In genomic region chr3:40887012-40887411, GRCh38 we compare ENCODE assay signal across 18 cellular contexts.
DNase-seq lines count a peak whose midpoint lies in the region; ATAC-seq, FAIRE-seq and TF ChIP-seq lines count a peak whose summit lies in the region.
"Had no signal": no experiment of that assay in that cellular context is flagged by ENCODE, and none has a peak within 500 bp of the region (broad histone marks: within the 10 kb centered on the region; RNA-seq: fewer than 3 reads in every experiment).

No MANE protein-coding gene starts in this region.

- H3K4me1 ChIP-seq in SJCRH30 (peaks cover 7% of the 10 kb centered on the region), small intestine (ENCODE audit: control insufficient read depth in 2 of 2, insufficient read depth in 1 of 2, low read depth in 1 of 2, low read length in 1 of 2) (no peaks in the 10 kb centered on the region), neuronal stem cell (ENCODE audit: control insufficient read depth in 2 of 2, insufficient read depth in 1 of 2, low read depth in 1 of 2, low read length in 2 of 2) (no peaks in the 10 kb centered on the region)
- H3K4me1 ChIP-seq: A549, BE2C had no signal

- H3K27me3 ChIP-seq in SJCRH30 (no peaks in the 10 kb centered on the region), small intestine (ENCODE audit: control insufficient read depth in 2 of 2, insufficient read depth in 2 of 2, low read length in 2 of 2) (no peaks in the 10 kb centered on the region), neuronal stem cell (ENCODE audit: control insufficient read depth in 3 of 3, insufficient read depth in 3 of 3, low read depth in 1 of 3, low read length in 3 of 3) (no peaks in the 10 kb centered on the region)
- H3K27me3 ChIP-seq: BE2C had no signal

- no peak overlapping the region for H3K9ac ChIP-seq in neuronal stem cell (ENCODE audit: low read depth, low read length, poor library complexity)
- H3K9ac ChIP-seq: GM23248 had no signal

- H2BK5ac ChIP-seq in neuronal stem cell (ENCODE audit: low read length), result no peak overlapping the region

- no peaks in the 10 kb centered on the region for H3K79me1 ChIP-seq in neuronal stem cell (ENCODE audit: low read depth, low read length)

- no peak for TF ChIP-seq CTCF in C4-2B (conservative IDR thresholded peaks at IDR 0.05)

- peak in 1 of 2 experiments; percentile 29 for DNase-seq in SJCRH30
- DNase-seq in myocyte (ENCODE audit: low read depth), result peak; percentile 60
- DNase-seq in small intestine, result peak; percentile 37
- DNase-seq in NCI-H1417 (lab: John Stamatoyannopoulos, UW), result no peak
- DNase-seq in neuronal stem cell (ENCODE audit: low spot score), result no peak
- DNase-seq: BE2C; Calu3; CD4-positive, CD25-positive, alpha-beta regulatory T cell; DMS 273 treated with DMSO at 0.1 percent for 48 hours; GM23248; H7 had no signal

- H3K18ac ChIP-seq in neuronal stem cell (ENCODE audit: low read length), result no peak overlapping the region

- H3K4me3 ChIP-seq in SJCRH30 (no peak overlapping the region), small intestine (ENCODE audit: low read depth in 1 of 2, low read length in 2 of 2) (no peak overlapping the region), neuronal stem cell (ENCODE audit: low read length in 2 of 2) (no peak overlapping the region)
- H3K4me3 ChIP-seq: A549, GM23248 had no signal

- H2BK12ac ChIP-seq in neuronal stem cell (ENCODE audit: low read length), result no peak overlapping the region

- 34 to 51% (median 50%) methylated on average over 6 of the region's 6 CpGs for WGBS in small intestine, 3 donors
- no CpG with 5 or more reads among the region's 6 CpGs for WGBS in neuronal stem cell (ENCODE audit: extremely low coverage in 2 of 2, insufficient read length in 2 of 2, insufficient replicate concordance in 1 of 2), 2 donors

- H3K27ac ChIP-seq in C4-2B (peak overlapping the region; percentile 20; the same call in 1 of the 2 replicates), SJCRH30 (peak overlapping the region; percentile 9; the same call in 1 of the 2 replicates), small intestine (ENCODE audit: low read depth in 1 of 2, low read length in 1 of 2) (no peak overlapping the region), neuronal stem cell (replicated peaks; ENCODE audit: low read length) (no peak overlapping the region)
- H3K27ac ChIP-seq: A549, GM23248 had no signal

- no peak overlapping the region for H2BK15ac ChIP-seq in neuronal stem cell (ENCODE audit: low read length)

- H3K14ac ChIP-seq in neuronal stem cell (ENCODE audit: low read length), result no peak overlapping the region

- H3K4ac ChIP-seq in neuronal stem cell (ENCODE audit: low read length), result no peak overlapping the region

- H2AK5ac ChIP-seq in neuronal stem cell (ENCODE audit: low read depth, low read length), result no peak overlapping the region

- FAIRE-seq in small intestine (lab: Jason Lieb, UNC), result no peak
- FAIRE-seq: A549, GM18507, HepG2, HTR-8/SVneo had no signal

- H3K9me3 ChIP-seq in SJCRH30 (replicated peaks), result no peaks in the 10 kb centered on the region
- H3K9me3 ChIP-seq in small intestine (ENCODE audit: control insufficient read depth, low read depth), result no peaks in the 10 kb centered on the region
- H3K9me3 ChIP-seq in neuronal stem cell (replicated peaks in 1 of 2; ENCODE audit: control insufficient read depth in 2 of 2, insufficient read depth in 1 of 2, low read depth in 1 of 2, low read length in 2 of 2), result no peaks in the 10 kb centered on the region
- H3K9me3 ChIP-seq: A549, BE2C had no signal

- no peak overlapping the region for H2AFZ ChIP-seq in neuronal stem cell (ENCODE audit: low read length)
- H2AFZ ChIP-seq: GM23248 had no signal

- H4K8ac ChIP-seq in neuronal stem cell (ENCODE audit: low read depth, low read length), result no peak overlapping the region

- no peaks in the 10 kb centered on the region for H3K36me3 ChIP-seq in SJCRH30
- no peaks in the 10 kb centered on the region for H3K36me3 ChIP-seq in small intestine (ENCODE audit: control insufficient read depth in 2 of 2, insufficient read depth in 2 of 2, low read length in 2 of 2)
- no peaks in the 10 kb centered on the region for H3K36me3 ChIP-seq in neuronal stem cell (replicated peaks in 1 of 2; ENCODE audit: control insufficient read depth in 2 of 2, insufficient read depth in 2 of 2, low read length in 2 of 2)
- H3K36me3 ChIP-seq: BE2C had no signal

- H3K23ac ChIP-seq in neuronal stem cell (ENCODE audit: low read depth, low read length, poor library complexity), result no peak overlapping the region

- ATAC-seq in HG03439 (IDR thresholded peaks at IDR 0.05; ENCODE audit: unreplicated experiment), result no peak
- no peak for ATAC-seq in GM18511 (IDR thresholded peaks at IDR 0.05; ENCODE audit: unreplicated experiment)
- ATAC-seq: A549, HepG2 had no signal

- H3K4me2 ChIP-seq in neuronal stem cell (ENCODE audit: insufficient read depth, low read length, poor library complexity, severe bottlenecking), result no peak overlapping the region
- H3K4me2 ChIP-seq: A549 had no signal

- no peak overlapping the region for H4K91ac ChIP-seq in neuronal stem cell (ENCODE audit: low read depth, low read length, poor library complexity)

- H2BK120ac ChIP-seq in neuronal stem cell (ENCODE audit: low read depth, low read length), result no peak overlapping the region

Comparison
In these comparisons a context has a peak if more than half of its experiments do, and no peak if none do; other contexts are left out.
1. H3K27ac ChIP-seq: peak in C4-2B (single experiment) and SJCRH30 (single experiment); none in small intestine (0 of 2) and neuronal stem cell (single experiment).
2. DNase-seq: peak in myocyte (single experiment) and small intestine (single experiment); none in NCI-H1417 (0 of 3) and neuronal stem cell (single experiment).